1 cellular context compared by ENCODE assay signal in the genomic region with DNA sequence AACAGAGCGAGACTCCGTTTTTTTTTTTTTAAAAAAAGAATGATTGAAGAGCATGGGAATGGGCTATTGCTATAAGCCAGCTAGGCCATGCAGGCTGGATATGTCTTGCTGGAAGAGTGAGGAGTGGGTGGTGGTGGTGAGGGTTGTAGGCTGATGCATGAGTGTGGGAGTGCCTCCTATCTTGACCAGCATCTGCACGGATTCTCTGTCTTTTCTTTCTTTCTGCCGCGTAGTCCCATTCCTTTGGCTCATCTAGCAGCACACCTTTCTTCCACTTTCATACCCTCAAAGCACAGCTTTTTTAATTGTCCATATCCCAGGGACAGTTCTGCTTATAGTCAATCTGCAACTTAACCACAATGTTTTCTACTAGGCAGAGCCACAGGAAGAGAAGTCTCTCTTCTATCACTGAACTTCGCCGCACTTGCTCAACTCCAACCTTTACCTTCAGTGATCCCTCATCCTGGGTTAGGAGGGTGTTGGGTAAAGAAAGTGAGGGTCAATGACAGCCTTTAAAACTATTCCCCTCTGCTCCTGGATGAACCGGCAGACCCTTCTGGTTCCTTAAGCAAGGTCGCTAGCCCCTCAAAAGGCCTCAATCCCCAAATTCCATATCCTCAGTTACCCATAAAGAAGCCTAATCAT.
TF ChIP-seq lines count a peak whose summit lies in the region.

No MANE protein-coding gene starts in this region.

TF ChIP-seq in K562, 482 proteins besides CTCF, POLR2A, EP300 and RAD21 (continues in another document):
- no peak for TF ChIP-seq KLF13 (tag; IDR thresholded peaks at IDR 0.05; ENCODE audit: borderline replicate concordance, low read depth)
- no peak for TF ChIP-seq MAZ (CRISPR knock-in tag; conservative IDR thresholded peaks at IDR 0.05 in 1 of 2, IDR thresholded peaks at IDR 0.05 in 1 of 2)
- TF ChIP-seq NR1H2 (CRISPR knock-in tag; IDR thresholded peaks at IDR 0.05), result no peak
- TF ChIP-seq KAT2B (IDR thresholded peaks at IDR 0.05; ENCODE audit: low read depth, low read length), result no peak
- TF ChIP-seq, protein P1, sequence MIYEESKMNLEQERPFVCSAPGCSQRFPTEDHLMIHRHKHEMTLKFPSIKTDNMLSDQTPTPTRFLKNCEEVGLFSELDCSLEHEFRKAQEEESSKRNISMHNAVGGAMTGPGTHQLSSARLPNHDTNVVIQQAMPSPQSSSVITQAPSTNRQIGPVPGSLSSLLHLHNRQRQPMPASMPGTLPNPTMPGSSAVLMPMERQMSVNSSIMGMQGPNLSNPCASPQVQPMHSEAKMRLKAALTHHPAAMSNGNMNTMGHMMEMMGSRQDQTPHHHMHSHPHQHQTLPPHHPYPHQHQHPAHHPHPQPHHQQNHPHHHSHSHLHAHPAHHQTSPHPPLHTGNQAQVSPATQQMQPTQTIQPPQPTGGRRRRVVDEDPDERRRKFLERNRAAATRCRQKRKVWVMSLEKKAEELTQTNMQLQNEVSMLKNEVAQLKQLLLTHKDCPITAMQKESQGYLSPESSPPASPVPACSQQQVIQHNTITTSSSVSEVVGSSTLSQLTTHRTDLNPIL (CRISPR knock-in tag; IDR thresholded peaks at IDR 0.05), result no peak
- no peak for TF ChIP-seq MEIS2 (IDR thresholded peaks at IDR 0.05; ENCODE audit: partially characterized antibody)
- peak; percentile 63 for TF ChIP-seq TEAD4 (IDR thresholded peaks at IDR 0.05; ENCODE audit: low read length)
- no peak for TF ChIP-seq TEAD4 (CRISPR knock-in tag; IDR thresholded peaks at IDR 0.05; ENCODE audit: borderline replicate concordance)
- TF ChIP-seq ZBTB17 (CRISPR knock-in tag; IDR thresholded peaks at IDR 0.05), result no peak
- no peak for TF ChIP-seq SRSF1 (IDR thresholded peaks at IDR 0.05; ENCODE audit: low read depth, low read length)
- TF ChIP-seq, protein P2, sequence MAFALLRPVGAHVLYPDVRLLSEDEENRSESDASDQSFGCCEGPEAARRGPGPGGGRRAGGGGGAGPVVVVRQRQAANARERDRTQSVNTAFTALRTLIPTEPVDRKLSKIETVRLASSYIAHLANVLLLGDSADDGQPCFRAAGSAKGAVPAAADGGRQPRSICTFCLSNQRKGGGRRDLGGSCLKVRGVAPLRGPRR (CRISPR knock-in tag; IDR thresholded peaks at IDR 0.05), result no peak
- TF ChIP-seq CREB1 (IDR thresholded peaks at IDR 0.05), result no peak
- TF ChIP-seq CREB1 (CRISPR knock-in tag; IDR thresholded peaks at IDR 0.05), result no peak
- TF ChIP-seq, protein P3, sequence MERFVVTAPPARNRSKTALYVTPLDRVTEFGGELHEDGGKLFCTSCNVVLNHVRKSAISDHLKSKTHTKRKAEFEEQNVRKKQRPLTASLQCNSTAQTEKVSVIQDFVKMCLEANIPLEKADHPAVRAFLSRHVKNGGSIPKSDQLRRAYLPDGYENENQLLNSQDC (CRISPR knock-in tag; IDR thresholded peaks at IDR 0.05), result no peak
- TF ChIP-seq SMARCA4 (IDR thresholded peaks at IDR 0.05), result peak; percentile 61
- TF ChIP-seq ZNF507 (tag; conservative IDR thresholded peaks at IDR 0.05), result no peak
- no peak for TF ChIP-seq COPS2 (conservative IDR thresholded peaks at IDR 0.05)
- TF ChIP-seq, protein P4, sequence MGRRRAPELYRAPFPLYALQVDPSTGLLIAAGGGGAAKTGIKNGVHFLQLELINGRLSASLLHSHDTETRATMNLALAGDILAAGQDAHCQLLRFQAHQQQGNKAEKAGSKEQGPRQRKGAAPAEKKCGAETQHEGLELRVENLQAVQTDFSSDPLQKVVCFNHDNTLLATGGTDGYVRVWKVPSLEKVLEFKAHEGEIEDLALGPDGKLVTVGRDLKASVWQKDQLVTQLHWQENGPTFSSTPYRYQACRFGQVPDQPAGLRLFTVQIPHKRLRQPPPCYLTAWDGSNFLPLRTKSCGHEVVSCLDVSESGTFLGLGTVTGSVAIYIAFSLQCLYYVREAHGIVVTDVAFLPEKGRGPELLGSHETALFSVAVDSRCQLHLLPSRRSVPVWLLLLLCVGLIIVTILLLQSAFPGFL (CRISPR knock-in tag; IDR thresholded peaks at IDR 0.05), result no peak
- no peak for TF ChIP-seq ZNF77 (CRISPR knock-in tag; IDR thresholded peaks at IDR 0.05)
- peak; percentile 78 for TF ChIP-seq EGR1 (conservative IDR thresholded peaks at IDR 0.05)
- TF ChIP-seq, protein P5, sequence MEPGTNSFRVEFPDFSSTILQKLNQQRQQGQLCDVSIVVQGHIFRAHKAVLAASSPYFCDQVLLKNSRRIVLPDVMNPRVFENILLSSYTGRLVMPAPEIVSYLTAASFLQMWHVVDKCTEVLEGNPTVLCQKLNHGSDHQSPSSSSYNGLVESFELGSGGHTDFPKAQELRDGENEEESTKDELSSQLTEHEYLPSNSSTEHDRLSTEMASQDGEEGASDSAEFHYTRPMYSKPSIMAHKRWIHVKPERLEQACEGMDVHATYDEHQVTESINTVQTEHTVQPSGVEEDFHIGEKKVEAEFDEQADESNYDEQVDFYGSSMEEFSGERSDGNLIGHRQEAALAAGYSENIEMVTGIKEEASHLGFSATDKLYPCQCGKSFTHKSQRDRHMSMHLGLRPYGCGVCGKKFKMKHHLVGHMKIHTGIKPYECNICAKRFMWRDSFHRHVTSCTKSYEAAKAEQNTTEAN (CRISPR knock-in tag; IDR thresholded peaks at IDR 0.05), result no peak
- TF ChIP-seq ZNF561 (CRISPR knock-in tag; conservative IDR thresholded peaks at IDR 0.05), result no peak
- no peak for TF ChIP-seq PTBP1 (IDR thresholded peaks at IDR 0.05; ENCODE audit: low read depth, low read length)
- TF ChIP-seq ZEB2 (IDR thresholded peaks at IDR 0.05), result peak; percentile 58; the same call in 1 of the 2 replicates
- TF ChIP-seq, protein P6, sequence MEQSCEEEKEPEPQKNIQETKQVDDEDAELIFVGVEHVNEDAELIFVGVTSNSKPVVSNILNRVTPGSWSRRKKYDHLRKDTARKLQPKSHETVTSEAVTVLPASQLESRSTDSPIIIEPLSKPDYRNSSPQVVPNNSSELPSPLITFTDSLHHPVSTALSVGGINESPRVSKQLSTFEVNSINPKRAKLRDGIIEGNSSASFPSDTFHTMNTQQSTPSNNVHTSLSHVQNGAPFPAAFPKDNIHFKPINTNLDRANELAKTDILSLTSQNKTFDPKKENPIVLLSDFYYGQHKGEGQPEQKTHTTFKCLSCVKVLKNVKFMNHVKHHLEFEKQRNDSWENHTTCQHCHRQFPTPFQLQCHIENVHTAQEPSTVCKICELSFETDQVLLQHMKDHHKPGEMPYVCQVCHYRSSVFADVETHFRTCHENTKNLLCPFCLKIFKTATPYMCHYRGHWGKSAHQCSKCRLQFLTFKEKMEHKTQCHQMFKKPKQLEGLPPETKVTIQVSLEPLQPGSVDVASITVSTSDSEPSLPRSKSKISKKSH (CRISPR knock-in tag; IDR thresholded peaks at IDR 0.05), result no peak
- TF ChIP-seq XRCC4 (IDR thresholded peaks at IDR 0.05; ENCODE audit: extremely low read depth, insufficient read depth, insufficient read length), result no peak
- TF ChIP-seq SOX6 (IDR thresholded peaks at IDR 0.05), result peak; percentile 54; the same call in 1 of the 2 replicates
- TF ChIP-seq, protein P7, sequence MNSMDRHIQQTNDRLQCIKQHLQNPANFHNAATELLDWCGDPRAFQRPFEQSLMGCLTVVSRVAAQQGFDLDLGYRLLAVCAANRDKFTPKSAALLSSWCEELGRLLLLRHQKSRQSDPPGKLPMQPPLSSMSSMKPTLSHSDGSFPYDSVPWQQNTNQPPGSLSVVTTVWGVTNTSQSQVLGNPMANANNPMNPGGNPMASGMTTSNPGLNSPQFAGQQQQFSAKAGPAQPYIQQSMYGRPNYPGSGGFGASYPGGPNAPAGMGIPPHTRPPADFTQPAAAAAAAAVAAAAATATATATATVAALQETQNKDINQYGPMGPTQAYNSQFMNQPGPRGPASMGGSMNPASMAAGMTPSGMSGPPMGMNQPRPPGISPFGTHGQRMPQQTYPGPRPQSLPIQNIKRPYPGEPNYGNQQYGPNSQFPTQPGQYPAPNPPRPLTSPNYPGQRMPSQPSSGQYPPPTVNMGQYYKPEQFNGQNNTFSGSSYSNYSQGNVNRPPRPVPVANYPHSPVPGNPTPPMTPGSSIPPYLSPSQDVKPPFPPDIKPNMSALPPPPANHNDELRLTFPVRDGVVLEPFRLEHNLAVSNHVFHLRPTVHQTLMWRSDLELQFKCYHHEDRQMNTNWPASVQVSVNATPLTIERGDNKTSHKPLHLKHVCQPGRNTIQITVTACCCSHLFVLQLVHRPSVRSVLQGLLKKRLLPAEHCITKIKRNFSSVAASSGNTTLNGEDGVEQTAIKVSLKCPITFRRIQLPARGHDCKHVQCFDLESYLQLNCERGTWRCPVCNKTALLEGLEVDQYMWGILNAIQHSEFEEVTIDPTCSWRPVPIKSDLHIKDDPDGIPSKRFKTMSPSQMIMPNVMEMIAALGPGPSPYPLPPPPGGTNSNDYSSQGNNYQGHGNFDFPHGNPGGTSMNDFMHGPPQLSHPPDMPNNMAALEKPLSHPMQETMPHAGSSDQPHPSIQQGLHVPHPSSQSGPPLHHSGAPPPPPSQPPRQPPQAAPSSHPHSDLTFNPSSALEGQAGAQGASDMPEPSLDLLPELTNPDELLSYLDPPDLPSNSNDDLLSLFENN (IDR thresholded peaks at IDR 0.05; ENCODE audit: low read depth in 2 of 2, low read length in 2 of 2), result no peak
- TF ChIP-seq ZNF785 (CRISPR knock-in tag; IDR thresholded peaks at IDR 0.05), result no peak
- TF ChIP-seq, protein P8, sequence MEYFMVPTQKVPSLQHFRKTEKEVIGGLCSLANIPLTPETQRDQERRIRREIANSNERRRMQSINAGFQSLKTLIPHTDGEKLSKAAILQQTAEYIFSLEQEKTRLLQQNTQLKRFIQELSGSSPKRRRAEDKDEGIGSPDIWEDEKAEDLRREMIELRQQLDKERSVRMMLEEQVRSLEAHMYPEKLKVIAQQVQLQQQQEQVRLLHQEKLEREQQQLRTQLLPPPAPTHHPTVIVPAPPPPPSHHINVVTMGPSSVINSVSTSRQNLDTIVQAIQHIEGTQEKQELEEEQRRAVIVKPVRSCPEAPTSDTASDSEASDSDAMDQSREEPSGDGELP (CRISPR knock-in tag; IDR thresholded peaks at IDR 0.05; ENCODE audit: borderline replicate concordance), result no peak
- peak; percentile 51 for TF ChIP-seq TAL1 (IDR thresholded peaks at IDR 0.05)
- TF ChIP-seq, protein P9, sequence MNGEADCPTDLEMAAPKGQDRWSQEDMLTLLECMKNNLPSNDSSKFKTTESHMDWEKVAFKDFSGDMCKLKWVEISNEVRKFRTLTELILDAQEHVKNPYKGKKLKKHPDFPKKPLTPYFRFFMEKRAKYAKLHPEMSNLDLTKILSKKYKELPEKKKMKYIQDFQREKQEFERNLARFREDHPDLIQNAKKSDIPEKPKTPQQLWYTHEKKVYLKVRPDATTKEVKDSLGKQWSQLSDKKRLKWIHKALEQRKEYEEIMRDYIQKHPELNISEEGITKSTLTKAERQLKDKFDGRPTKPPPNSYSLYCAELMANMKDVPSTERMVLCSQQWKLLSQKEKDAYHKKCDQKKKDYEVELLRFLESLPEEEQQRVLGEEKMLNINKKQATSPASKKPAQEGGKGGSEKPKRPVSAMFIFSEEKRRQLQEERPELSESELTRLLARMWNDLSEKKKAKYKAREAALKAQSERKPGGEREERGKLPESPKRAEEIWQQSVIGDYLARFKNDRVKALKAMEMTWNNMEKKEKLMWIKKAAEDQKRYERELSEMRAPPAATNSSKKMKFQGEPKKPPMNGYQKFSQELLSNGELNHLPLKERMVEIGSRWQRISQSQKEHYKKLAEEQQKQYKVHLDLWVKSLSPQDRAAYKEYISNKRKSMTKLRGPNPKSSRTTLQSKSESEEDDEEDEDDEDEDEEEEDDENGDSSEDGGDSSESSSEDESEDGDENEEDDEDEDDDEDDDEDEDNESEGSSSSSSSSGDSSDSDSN (IDR thresholded peaks at IDR 0.05; ENCODE audit: borderline replicate concordance in 1 of 2, low read depth in 2 of 2, low read length in 2 of 2), result no peak
- TF ChIP-seq LCOR (CRISPR knock-in tag; IDR thresholded peaks at IDR 0.05), result no peak
- TF ChIP-seq ZNF79 (CRISPR knock-in tag; IDR thresholded peaks at IDR 0.05; ENCODE audit: low read depth), result no peak
- no peak for TF ChIP-seq RB1 (IDR thresholded peaks at IDR 0.05; ENCODE audit: low read depth)
- TF ChIP-seq ZNF134 (CRISPR knock-in tag; conservative IDR thresholded peaks at IDR 0.05), result no peak
- TF ChIP-seq, protein P10, sequence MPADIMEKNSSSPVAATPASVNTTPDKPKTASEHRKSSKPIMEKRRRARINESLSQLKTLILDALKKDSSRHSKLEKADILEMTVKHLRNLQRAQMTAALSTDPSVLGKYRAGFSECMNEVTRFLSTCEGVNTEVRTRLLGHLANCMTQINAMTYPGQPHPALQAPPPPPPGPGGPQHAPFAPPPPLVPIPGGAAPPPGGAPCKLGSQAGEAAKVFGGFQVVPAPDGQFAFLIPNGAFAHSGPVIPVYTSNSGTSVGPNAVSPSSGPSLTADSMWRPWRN (IDR thresholded peaks at IDR 0.05; ENCODE audit: low read depth), result no peak
- no peak for TF ChIP-seq LEF1 (IDR thresholded peaks at IDR 0.05)
- TF ChIP-seq CBFA2T3 (IDR thresholded peaks at IDR 0.05), result peak; percentile 74
- TF ChIP-seq TARDBP (IDR thresholded peaks at IDR 0.05), result no peak
- TF ChIP-seq ZC3H11A (IDR thresholded peaks at IDR 0.05; ENCODE audit: low read depth, low read length), result no peak
- TF ChIP-seq, protein P11, sequence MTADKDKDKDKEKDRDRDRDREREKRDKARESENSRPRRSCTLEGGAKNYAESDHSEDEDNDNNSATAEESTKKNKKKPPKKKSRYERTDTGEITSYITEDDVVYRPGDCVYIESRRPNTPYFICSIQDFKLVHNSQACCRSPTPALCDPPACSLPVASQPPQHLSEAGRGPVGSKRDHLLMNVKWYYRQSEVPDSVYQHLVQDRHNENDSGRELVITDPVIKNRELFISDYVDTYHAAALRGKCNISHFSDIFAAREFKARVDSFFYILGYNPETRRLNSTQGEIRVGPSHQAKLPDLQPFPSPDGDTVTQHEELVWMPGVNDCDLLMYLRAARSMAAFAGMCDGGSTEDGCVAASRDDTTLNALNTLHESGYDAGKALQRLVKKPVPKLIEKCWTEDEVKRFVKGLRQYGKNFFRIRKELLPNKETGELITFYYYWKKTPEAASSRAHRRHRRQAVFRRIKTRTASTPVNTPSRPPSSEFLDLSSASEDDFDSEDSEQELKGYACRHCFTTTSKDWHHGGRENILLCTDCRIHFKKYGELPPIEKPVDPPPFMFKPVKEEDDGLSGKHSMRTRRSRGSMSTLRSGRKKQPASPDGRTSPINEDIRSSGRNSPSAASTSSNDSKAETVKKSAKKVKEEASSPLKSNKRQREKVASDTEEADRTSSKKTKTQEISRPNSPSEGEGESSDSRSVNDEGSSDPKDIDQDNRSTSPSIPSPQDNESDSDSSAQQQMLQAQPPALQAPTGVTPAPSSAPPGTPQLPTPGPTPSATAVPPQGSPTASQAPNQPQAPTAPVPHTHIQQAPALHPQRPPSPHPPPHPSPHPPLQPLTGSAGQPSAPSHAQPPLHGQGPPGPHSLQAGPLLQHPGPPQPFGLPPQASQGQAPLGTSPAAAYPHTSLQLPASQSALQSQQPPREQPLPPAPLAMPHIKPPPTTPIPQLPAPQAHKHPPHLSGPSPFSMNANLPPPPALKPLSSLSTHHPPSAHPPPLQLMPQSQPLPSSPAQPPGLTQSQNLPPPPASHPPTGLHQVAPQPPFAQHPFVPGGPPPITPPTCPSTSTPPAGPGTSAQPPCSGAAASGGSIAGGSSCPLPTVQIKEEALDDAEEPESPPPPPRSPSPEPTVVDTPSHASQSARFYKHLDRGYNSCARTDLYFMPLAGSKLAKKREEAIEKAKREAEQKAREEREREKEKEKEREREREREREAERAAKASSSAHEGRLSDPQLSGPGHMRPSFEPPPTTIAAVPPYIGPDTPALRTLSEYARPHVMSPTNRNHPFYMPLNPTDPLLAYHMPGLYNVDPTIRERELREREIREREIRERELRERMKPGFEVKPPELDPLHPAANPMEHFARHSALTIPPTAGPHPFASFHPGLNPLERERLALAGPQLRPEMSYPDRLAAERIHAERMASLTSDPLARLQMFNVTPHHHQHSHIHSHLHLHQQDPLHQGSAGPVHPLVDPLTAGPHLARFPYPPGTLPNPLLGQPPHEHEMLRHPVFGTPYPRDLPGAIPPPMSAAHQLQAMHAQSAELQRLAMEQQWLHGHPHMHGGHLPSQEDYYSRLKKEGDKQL (CRISPR knock-in tag; IDR thresholded peaks at IDR 0.05; ENCODE audit: borderline replicate concordance), result no peak
- peak in 1 of 2 experiments; percentile 58; a peak in 1 of 4 replicates for TF ChIP-seq HDAC1 (IDR thresholded peaks at IDR 0.05)
